In the genomic region with DNA sequence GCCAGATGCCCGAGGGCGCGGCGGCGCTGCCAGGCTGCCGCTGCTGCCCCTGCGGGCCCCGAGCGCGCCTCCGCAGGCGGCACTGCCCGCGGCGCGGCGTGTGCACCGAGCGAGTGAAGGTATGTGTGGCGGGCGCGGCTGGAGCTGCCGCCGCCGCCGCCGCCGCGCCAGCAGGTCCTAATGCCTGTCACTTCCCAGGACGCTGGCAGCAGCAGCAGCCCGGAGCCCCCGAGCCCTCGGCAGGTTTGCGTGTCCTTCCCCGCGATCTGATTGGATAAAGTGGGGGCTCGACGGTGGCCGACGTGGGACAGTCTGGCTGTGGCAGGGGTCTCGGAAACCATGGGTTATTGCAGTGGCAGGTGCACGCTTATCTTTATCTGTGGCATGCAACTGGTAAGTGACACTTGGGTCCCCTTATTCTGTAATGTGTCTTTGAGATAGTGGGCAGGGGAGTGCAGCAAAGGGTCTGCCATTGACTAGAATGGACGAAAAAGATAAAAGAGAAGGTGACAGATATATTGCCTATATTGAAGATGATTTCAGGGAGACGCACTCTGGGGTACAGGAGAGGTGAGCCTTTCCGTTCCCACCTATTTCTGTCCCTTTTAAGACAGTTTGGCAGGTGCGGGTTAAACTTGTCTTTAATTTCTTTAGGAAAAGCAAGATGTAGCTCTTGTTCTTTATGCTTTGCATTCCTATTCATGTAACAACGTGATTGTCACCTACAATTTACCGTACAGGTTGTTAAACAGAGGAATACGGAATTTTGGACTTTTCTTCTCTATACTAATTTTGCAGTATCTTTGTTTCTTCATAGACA, we compare ENCODE assay signal across 8 cellular contexts. TPM values are rescaled to one million over a fixed set of nuclear protein-coding genes. Genes with fewer than 3 reads are reported as not detected.
DNase-seq lines count a peak whose midpoint lies in the region; ATAC-seq and TF ChIP-seq lines count a peak whose summit lies in the region.

A gene (plus strand): TSS at position 4 of the 820 bp plus-strand sequence.

- H3K4me1 Mint-ChIP-seq in dendritic cell treated with granulocyte-macrophage colony-stimulating factor and Interleukin-4, amounts not matched to agents 40 ng/mL and 50 ng/mL, for 4 days (ENCODE audit: low read depth) = peaks cover 18% of the 10 kb centered on the region

- H3K9ac ChIP-seq in PC-3 (ENCODE audit: low read length) = no peak within 1 kb of the TSS

- H3K27ac ChIP-seq in PC-3 (ENCODE audit: low read length) (no peak within 1 kb of the TSS), lower lobe of right lung (no peak within 1 kb of the TSS)

- H3K9me3 Mint-ChIP-seq in dendritic cell treated with granulocyte-macrophage colony-stimulating factor and Interleukin-4, amounts not matched to agents 40 ng/mL and 50 ng/mL, for 4 days = no peaks in the 10 kb centered on the region

- no TSS peak for BruUV-seq in PC-3 (replicated peaks; lab: Mats Ljungman, UMichigan)

- no peaks in the 10 kb centered on the region for H3K79me2 ChIP-seq in PC-3 (ENCODE audit: low read length)

- ATAC-seq in GM18858 (IDR thresholded peaks at IDR 0.05; ENCODE audit: unreplicated experiment) (peak; percentile 13), HG03135 (IDR thresholded peaks at IDR 0.05; ENCODE audit: unreplicated experiment) (peak; percentile 34), PC-3 (peak; percentile 25; the same call in 1 of the 2 replicates), lower lobe of right lung (peak; percentile 42 to 44)

- POLR2A ChIA-PET in PC-3 (lab: Charles Lee; ENCODE audit: unreplicated experiment) = no interaction called here

- H4K20me1 ChIP-seq in PC-3 (ENCODE audit: low read length) = no peaks in the 10 kb centered on the region

- H3K36me3 ChIP-seq in PC-3 (ENCODE audit: low read depth, low read length) = no peaks in the 10 kb centered on the region
- no peaks in the 10 kb centered on the region for H3K36me3 ChIP-seq in lower lobe of right lung

- no peaks in the 10 kb centered on the region for H3K9me2 ChIP-seq in PC-3 (replicated peaks; ENCODE audit: low read length)

- peaks cover 30% of the 10 kb centered on the region for H3K27me3 Mint-ChIP-seq in dendritic cell treated with granulocyte-macrophage colony-stimulating factor and Interleukin-4, amounts not matched to agents 40 ng/mL and 50 ng/mL, for 4 days

- H3K9me3 ChIP-seq in PC-3 (ENCODE audit: low read length) (no peaks in the 10 kb centered on the region), lower lobe of right lung (no peaks in the 10 kb centered on the region)

- H3K27ac Mint-ChIP-seq in dendritic cell treated with granulocyte-macrophage colony-stimulating factor and Interleukin-4, amounts not matched to agents 40 ng/mL and 50 ng/mL, for 4 days = no peak within 1 kb of the TSS

- H3K36me3 Mint-ChIP-seq in dendritic cell treated with granulocyte-macrophage colony-stimulating factor and Interleukin-4, amounts not matched to agents 40 ng/mL and 50 ng/mL, for 4 days (ENCODE audit: low read depth) = no peaks in the 10 kb centered on the region

- H3K4me1 ChIP-seq in PC-3 (ENCODE audit: insufficient read depth, low read length) (no peaks in the 10 kb centered on the region), lower lobe of right lung (peaks cover 11% of the 10 kb centered on the region)

- H3F3A ChIP-seq in PC-3 (ENCODE audit: low read length, unreplicated experiment) = no peaks in the 10 kb centered on the region

- H3K27me3 ChIP-seq in PC-3 (ENCODE audit: low read length) = peaks cover 31% of the 10 kb centered on the region
- H3K27me3 ChIP-seq in lower lobe of right lung (ENCODE audit: low read depth) = peaks cover 46% of the 10 kb centered on the region

- 0 out of 2 replicates have a peak within 1 kb of the TSS, but pooled peaks have one; percentile 1 for H2AFZ ChIP-seq in PC-3 (ENCODE audit: low read length)

- peak within 1 kb of the TSS; percentile 63 for H3K4me2 ChIP-seq in PC-3 (ENCODE audit: low read length)

- no peak for TF ChIP-seq CTCF in AG10803 (conservative IDR thresholded peaks at IDR 0.05; ENCODE audit: low read length)
- TF ChIP-seq CTCF in PC-3 (conservative IDR thresholded peaks at IDR 0.05; ENCODE audit: low read depth, low read length) = no peak
- TF ChIP-seq CTCF in lower lobe of right lung (IDR thresholded peaks at IDR 0.05) = no peak

- peak within 1 kb of the TSS; percentile 77 for H3K4me3 Mint-ChIP-seq in dendritic cell treated with granulocyte-macrophage colony-stimulating factor and Interleukin-4, amounts not matched to agents 40 ng/mL and 50 ng/mL, for 4 days

- no peak for DNase-seq in AG10803 (ENCODE audit: low read depth)
- DNase-seq in PC-3 = no peak
- peak; percentile 37 for DNase-seq in lower lobe of right lung
- peak; percentile 74 for DNase-seq in superior temporal gyrus (ENCODE audit: extremely low spot score)
- DNase-seq in stimulated activated CD4-positive, alpha-beta T cell treated with anti-CD3 and anti-CD28 coated beads, Interleukin-1b, Interleukin-23, amount 100 ng/mL, for 48 hours = no peak

- intact Hi-C loops in PC-3 (cut with micrococcal nuclease) = loop anchor here (5.0 kb wide), 1 partner anchor 993 kb away; no protein-coding TSS in a partner anchor
- intact Hi-C loops in dendritic cell treated with granulocyte-macrophage colony-stimulating factor and Interleukin-4, amounts not matched to agents 40 ng/mL and 50 ng/mL, for 4 days (cut with micrococcal nuclease) = loop anchor here (2.0 kb wide), 1 partner anchor 993 kb away; no protein-coding TSS in a partner anchor
- intact Hi-C loops in lower lobe of right lung (cut with DNase I) = no loop called here

- H3K4me3 ChIP-seq in AG10803 (ENCODE audit: low read length) (peak within 1 kb of the TSS; percentile 50), PC-3 (ENCODE audit: low read length) (peak within 1 kb of the TSS; percentile 52), lower lobe of right lung (peak within 1 kb of the TSS; percentile 50)

- CTCF ChIA-PET in PC-3 (lab: Charles Lee) = no interaction called here

RNA-seq across cellular contexts. Expression of the gene that starts here (rescaled TPM):
- total RNA-seq in PC-3 (2014; rRNA removed) = not detected in 2 replicates
- total RNA-seq in lower lobe of right lung = 0.12 TPM

Comparison
In these comparisons a context has a peak if more than half of its experiments do, and no peak if none do; other contexts are left out.
1. Peak in ATAC-seq, H3K4me3 ChIP-seq and H3K4me2 ChIP-seq in PC-3; RNA of the gene not detected or under 1 TPM.
2. Peak in DNase-seq, ATAC-seq and H3K4me3 ChIP-seq in lower lobe of right lung; RNA of the gene not detected or under 1 TPM.